ENCODE assay signal across 31 cellular contexts in the genomic region with DNA sequence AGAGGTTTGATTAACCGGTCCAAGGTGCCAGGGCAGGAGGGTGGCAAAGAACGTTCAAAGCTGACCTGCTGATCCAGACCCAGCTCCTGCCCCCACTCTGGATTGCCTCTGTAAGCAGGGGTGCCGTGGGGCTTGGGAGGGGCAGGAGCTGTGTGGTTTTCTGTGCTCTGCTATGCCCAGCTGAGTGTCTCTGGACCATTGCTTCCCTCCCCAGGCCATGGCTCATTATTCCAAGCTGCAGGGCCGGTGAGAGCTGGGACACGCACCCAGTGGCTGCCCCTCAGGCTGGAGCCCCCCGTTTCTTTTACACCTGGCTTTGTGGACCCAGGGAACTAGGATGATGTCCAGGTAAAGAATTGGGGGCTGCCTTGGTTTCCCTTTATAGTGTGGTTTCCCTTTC.
"Had no signal": no experiment of that assay in that cellular context is flagged by ENCODE, and none has a peak within 500 bp of the region (broad histone marks: within the 10 kb centered on the region; RNA-seq: fewer than 3 reads in every experiment).

No MANE protein-coding gene starts in this region.

- H3K9me3 ChIP-seq: colonic mucosa, esophagus muscularis mucosa, heart right ventricle, mucosa of descending colon, ovary, psoas muscle, suprapubic skin, vagina had no signal

- FAIRE-seq: endothelial cell of umbilical vein, islet of Langerhans had no signal

- ATAC-seq: left colon; mucosa of descending colon; right cardiac atrium; stimulated activated naive B cell treated with anti-CD40 and anti-IgM and Interleukin-4, amounts not matched to agents 10 μg/mL and 1 μg/mL and 100 μg/mL, for 72 hours had no signal

- H3K4me1 Mint-ChIP-seq: memory B cell; naive B cell; stimulated activated naive B cell treated with anti-CD40 and anti-IgM and Interleukin-4, amounts not matched to agents 10 μg/mL and 1 μg/mL and 100 μg/mL, for 72 hours had no signal

- H3K36me3 ChIP-seq: colonic mucosa, esophagus muscularis mucosa, heart right ventricle, neural progenitor cell, ovary, suprapubic skin, vagina had no signal

- H3K36me3 Mint-ChIP-seq: memory B cell; mesothelial cell of epicardium; naive B cell; stimulated activated naive B cell treated with anti-CD40 and anti-IgM and Interleukin-4, amounts not matched to agents 10 μg/mL and 1 μg/mL and 100 μg/mL, for 72 hours had no signal

- H3K4me1 ChIP-seq: colonic mucosa, esophagus muscularis mucosa, neural progenitor cell, psoas muscle, suprapubic skin, vagina had no signal

- DNase-seq: colonic mucosa; effector memory CD4-positive, alpha-beta T cell; foreskin melanocyte; glutamatergic neuron; heart right ventricle; hippocampal formation; kidney glomerular epithelial cell; left colon; mucosa of descending colon; naive B cell; nucleus accumbens; ovary; posterior cingulate gyrus; psoas muscle; right cardiac atrium; stimulated activated CD4-positive, alpha-beta T cell treated with anti-CD3 and anti-CD28 coated beads, Interleukin-15, amount 100 ng/mL, for 24 hours; stimulated activated CD4-positive, alpha-beta T cell treated with anti-CD3 and anti-CD28 coated beads, Interleukin-2, amount 100 ng/mL, for 48 hours; stimulated activated naive B cell treated with anti-CD40 and anti-IgM and Interleukin-4, amounts not matched to agents 10 μg/mL and 1 μg/mL and 100 μg/mL, for 72 hours had no signal

- H3K4me3 ChIP-seq: colonic mucosa, esophagus muscularis mucosa, heart right ventricle, lung, mucosa of descending colon, neural progenitor cell, ovary, psoas muscle, skin epidermis, suprapubic skin, vagina had no signal

- H2AFZ ChIP-seq: neural progenitor cell had no signal

- H3K9me3 Mint-ChIP-seq: dendritic cell treated with granulocyte-macrophage colony-stimulating factor and Interleukin-4, amounts not matched to agents 40 ng/mL and 50 ng/mL, for 4 days; memory B cell; stimulated activated naive B cell treated with anti-CD40 and anti-IgM and Interleukin-4, amounts not matched to agents 10 μg/mL and 1 μg/mL and 100 μg/mL, for 72 hours; stimulated activated naive CD8-positive, alpha-beta T cell treated with anti-CD3 and anti-CD28 coated beads, Interleukin-15, Interleukin-2, amounts not matched to agents 100 ng/mL and 50 ng/mL, for 24 hours had no signal

- H3K27ac ChIP-seq: colonic mucosa, esophagus muscularis mucosa, neural progenitor cell, ovary, psoas muscle, skin epidermis, suprapubic skin, vagina had no signal

- H3K4me2 ChIP-seq: neural progenitor cell had no signal

- H3K27ac Mint-ChIP-seq: memory B cell; mesothelial cell of epicardium; naive B cell; stimulated activated naive B cell treated with anti-CD40 and anti-IgM and Interleukin-4, amounts not matched to agents 10 μg/mL and 1 μg/mL and 100 μg/mL, for 72 hours; stimulated activated naive CD8-positive, alpha-beta T cell treated with anti-CD3 and anti-CD28 coated beads, Interleukin-15, Interleukin-2, amounts not matched to agents 100 ng/mL and 50 ng/mL, for 24 hours had no signal

- H3K27me3 ChIP-seq: colonic mucosa, esophagus muscularis mucosa, heart right ventricle, neural progenitor cell, ovary, suprapubic skin, vagina had no signal

- H3K9ac ChIP-seq: neural progenitor cell had no signal

- H3K27me3 Mint-ChIP-seq: stimulated activated naive CD8-positive, alpha-beta T cell treated with anti-CD3 and anti-CD28 coated beads, Interleukin-15, Interleukin-2, amounts not matched to agents 100 ng/mL and 50 ng/mL, for 24 hours had no signal

- H3K4me3 Mint-ChIP-seq: dendritic cell treated with granulocyte-macrophage colony-stimulating factor and Interleukin-4, amounts not matched to agents 40 ng/mL and 50 ng/mL, for 4 days; memory B cell; mesothelial cell of epicardium; naive B cell; nephron; stimulated activated naive B cell treated with anti-CD40 and anti-IgM and Interleukin-4, amounts not matched to agents 10 μg/mL and 1 μg/mL and 100 μg/mL, for 72 hours; stimulated activated naive CD8-positive, alpha-beta T cell treated with anti-CD3 and anti-CD28 coated beads, Interleukin-15, Interleukin-2, amounts not matched to agents 100 ng/mL and 50 ng/mL, for 24 hours had no signal
